In the genomic region with DNA sequence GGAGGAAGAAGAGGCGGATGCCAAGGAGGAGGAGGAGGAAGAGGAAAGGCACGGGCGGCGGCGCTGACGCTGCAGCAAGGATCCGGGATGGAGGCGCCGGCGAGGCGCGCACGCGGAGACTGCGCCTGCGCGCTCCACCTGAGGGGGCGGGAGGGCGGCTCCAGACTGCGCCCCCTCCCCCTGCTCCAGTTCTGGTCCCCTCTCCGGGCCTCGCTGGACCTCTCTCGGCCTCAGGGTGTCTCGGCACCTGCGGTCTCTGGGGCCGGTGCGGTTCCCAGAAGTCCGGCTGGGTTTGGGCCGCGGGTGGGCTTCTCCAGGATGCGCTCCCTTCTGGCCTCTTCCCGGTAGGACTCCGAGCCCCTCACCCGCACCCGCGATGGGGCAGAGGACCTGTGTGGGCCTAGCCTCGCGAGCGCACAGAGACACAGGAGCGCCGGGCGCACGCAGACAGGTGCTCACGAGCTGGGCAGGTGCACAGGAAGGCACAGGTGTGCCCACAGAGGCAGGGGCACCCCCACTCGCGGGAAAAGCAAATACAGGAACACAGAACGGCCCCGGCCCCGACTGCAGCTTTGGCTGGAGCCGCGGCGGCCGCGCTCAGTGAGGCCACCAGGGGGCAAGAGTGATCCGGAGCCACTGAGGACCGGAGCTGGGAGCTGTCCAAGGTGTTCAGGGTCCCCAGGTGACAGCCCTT, we compare ENCODE assay signal across 1 cellular context.
A peak's percentile ranks its signal among the peaks of the same experiment; 100 is the strongest.
TF ChIP-seq lines count a peak whose summit lies in the region.

A gene with protein sequence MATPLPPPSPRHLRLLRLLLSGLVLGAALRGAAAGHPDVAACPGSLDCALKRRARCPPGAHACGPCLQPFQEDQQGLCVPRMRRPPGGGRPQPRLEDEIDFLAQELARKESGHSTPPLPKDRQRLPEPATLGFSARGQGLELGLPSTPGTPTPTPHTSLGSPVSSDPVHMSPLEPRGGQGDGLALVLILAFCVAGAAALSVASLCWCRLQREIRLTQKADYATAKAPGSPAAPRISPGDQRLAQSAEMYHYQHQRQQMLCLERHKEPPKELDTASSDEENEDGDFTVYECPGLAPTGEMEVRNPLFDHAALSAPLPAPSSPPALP (minus strand): TSS at position 84 of the 694 bp plus-strand sequence. CDS start 188 bp downstream, outside the sequence.

TF ChIP-seq in K562, 482 proteins besides CTCF, POLR2A, EP300 and RAD21 (continued from another document and continues in another):
- TF ChIP-seq, protein P1, sequence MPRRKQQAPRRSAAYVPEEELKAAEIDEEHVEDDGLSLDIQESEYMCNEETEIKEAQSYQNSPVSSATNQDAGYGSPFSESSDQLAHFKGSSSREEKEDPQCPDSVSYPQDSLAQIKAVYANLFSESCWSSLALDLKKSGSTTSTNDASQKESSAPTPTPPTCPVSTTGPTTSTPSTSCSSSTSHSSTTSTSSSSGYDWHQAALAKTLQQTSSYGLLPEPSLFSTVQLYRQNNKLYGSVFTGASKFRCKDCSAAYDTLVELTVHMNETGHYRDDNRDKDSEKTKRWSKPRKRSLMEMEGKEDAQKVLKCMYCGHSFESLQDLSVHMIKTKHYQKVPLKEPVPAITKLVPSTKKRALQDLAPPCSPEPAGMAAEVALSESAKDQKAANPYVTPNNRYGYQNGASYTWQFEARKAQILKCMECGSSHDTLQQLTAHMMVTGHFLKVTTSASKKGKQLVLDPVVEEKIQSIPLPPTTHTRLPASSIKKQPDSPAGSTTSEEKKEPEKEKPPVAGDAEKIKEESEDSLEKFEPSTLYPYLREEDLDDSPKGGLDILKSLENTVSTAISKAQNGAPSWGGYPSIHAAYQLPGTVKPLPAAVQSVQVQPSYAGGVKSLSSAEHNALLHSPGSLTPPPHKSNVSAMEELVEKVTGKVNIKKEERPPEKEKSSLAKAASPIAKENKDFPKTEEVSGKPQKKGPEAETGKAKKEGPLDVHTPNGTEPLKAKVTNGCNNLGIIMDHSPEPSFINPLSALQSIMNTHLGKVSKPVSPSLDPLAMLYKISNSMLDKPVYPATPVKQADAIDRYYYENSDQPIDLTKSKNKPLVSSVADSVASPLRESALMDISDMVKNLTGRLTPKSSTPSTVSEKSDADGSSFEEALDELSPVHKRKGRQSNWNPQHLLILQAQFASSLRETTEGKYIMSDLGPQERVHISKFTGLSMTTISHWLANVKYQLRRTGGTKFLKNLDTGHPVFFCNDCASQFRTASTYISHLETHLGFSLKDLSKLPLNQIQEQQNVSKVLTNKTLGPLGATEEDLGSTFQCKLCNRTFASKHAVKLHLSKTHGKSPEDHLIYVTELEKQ (CRISPR knock-in tag; IDR thresholded peaks at IDR 0.05): no peak
- TF ChIP-seq KLF6 (CRISPR knock-in tag; IDR thresholded peaks at IDR 0.05; ENCODE audit: borderline replicate concordance) (no peak), EHMT2 (IDR thresholded peaks at IDR 0.05) (peak; percentile 98), SP1 (CRISPR knock-in tag; IDR thresholded peaks at IDR 0.05) (no peak; the same call in 1 of the 2 replicates), SIX5 (IDR thresholded peaks at IDR 0.05; ENCODE audit: borderline replicate concordance in 1 of 2, insufficient read depth in 1 of 2, low read depth in 1 of 2, low read length in 2 of 2) (no peak), HDAC8 (tag; IDR thresholded peaks at IDR 0.05) (0 out of 2 replicates have a peak, but pooled peaks have one; percentile 37), TAL1 (IDR thresholded peaks at IDR 0.05) (no peak), ZNF778 (CRISPR knock-in tag; IDR thresholded peaks at IDR 0.05) (no peak), YBX1 (IDR thresholded peaks at IDR 0.05) (no peak), RB1 (IDR thresholded peaks at IDR 0.05; ENCODE audit: low read depth) (0 out of 2 replicates have a peak, but pooled peaks have one; percentile 29), CEBPB (tag; IDR thresholded peaks at IDR 0.05) (no peak), TAF15 (IDR thresholded peaks at IDR 0.05; ENCODE audit: low read depth, low read length) (no peak), MTA2 (IDR thresholded peaks at IDR 0.05; ENCODE audit: low read depth) (no peak), ZBTB9 (CRISPR knock-in tag; IDR thresholded peaks at IDR 0.05) (no peak), ZNF384 (IDR thresholded peaks at IDR 0.05; ENCODE audit: low read depth, low read length) (peak; percentile 81), ZNF695 (CRISPR knock-in tag; IDR thresholded peaks at IDR 0.05) (no peak), E4F1 (CRISPR knock-in tag; IDR thresholded peaks at IDR 0.05; ENCODE audit: borderline replicate concordance) (no peak), FUS (optimal IDR thresholded peaks at IDR 0.05; ENCODE audit: low read depth, low read length) (no peak), KDM5B (IDR thresholded peaks at IDR 0.05; ENCODE audit: insufficient replicate concordance, low read depth, low read length) (no peak), HDGF (IDR thresholded peaks at IDR 0.05) (no peak), CCAR2 (IDR thresholded peaks at IDR 0.05; ENCODE audit: low read depth, low read length) (no peak), ESRRB (CRISPR knock-in tag; IDR thresholded peaks at IDR 0.05; ENCODE audit: borderline replicate concordance) (no peak), ZHX1 (conservative IDR thresholded peaks at IDR 0.05; ENCODE audit: low read length) (no peak), ZNF253 (CRISPR knock-in tag; conservative IDR thresholded peaks at IDR 0.05) (no peak), BDP1 (IDR thresholded peaks at IDR 0.05; ENCODE audit: insufficient read depth, insufficient read length) (no peak), MBD2 (IDR thresholded peaks at IDR 0.05; ENCODE audit: borderline replicate concordance, low read depth) (no peak), HNRNPL (IDR thresholded peaks at IDR 0.05; ENCODE audit: low read depth, low read length) (no peak), C11orf30 (IDR thresholded peaks at IDR 0.05; ENCODE audit: low read depth) (no peak), ZNF212 (CRISPR knock-in tag; IDR thresholded peaks at IDR 0.05) (no peak), ZNF717 (CRISPR knock-in tag; IDR thresholded peaks at IDR 0.05) (no peak), HMG20A (CRISPR knock-in tag; conservative IDR thresholded peaks at IDR 0.05) (no peak), BHLHE40 (IDR thresholded peaks at IDR 0.05; ENCODE audit: low read length) (no peak), CBX5 (IDR thresholded peaks at IDR 0.05; ENCODE audit: borderline replicate concordance, low read depth) (no peak), MAFK (IDR thresholded peaks at IDR 0.05; ENCODE audit: low read length) (no peak), SMARCC2 (IDR thresholded peaks at IDR 0.05; ENCODE audit: low read depth) (no peak), ZNF449 (CRISPR knock-in tag; IDR thresholded peaks at IDR 0.05) (no peak), DLX4 (CRISPR knock-in tag; IDR thresholded peaks at IDR 0.05) (no peak), ZNF239 (CRISPR knock-in tag; IDR thresholded peaks at IDR 0.05) (no peak), SUPT5H (IDR thresholded peaks at IDR 0.05) (no peak), SRSF9 (IDR thresholded peaks at IDR 0.05; ENCODE audit: borderline replicate concordance, low read depth, low read length) (no peak), XRCC3 (IDR thresholded peaks at IDR 0.05) (no peak), SPI1 (IDR thresholded peaks at IDR 0.05; ENCODE audit: borderline replicate concordance, low read depth, low read length) (peak; percentile 28; the same call in 1 of the 2 replicates), CBFA2T3 (IDR thresholded peaks at IDR 0.05) (no peak), UBTF (IDR thresholded peaks at IDR 0.05; ENCODE audit: borderline replicate concordance in 1 of 2, low read depth in 2 of 2, low read length in 2 of 2) (no peak), ZNF140 (CRISPR knock-in tag; IDR thresholded peaks at IDR 0.05) (no peak), POLR3A (IDR thresholded peaks at IDR 0.05; ENCODE audit: borderline replicate concordance, extremely low read depth, insufficient read depth, insufficient read length) (no peak), PHB (CRISPR knock-in tag; IDR thresholded peaks at IDR 0.05) (no peak), NCOA6 (IDR thresholded peaks at IDR 0.05) (no peak)
- TF ChIP-seq, protein P2, sequence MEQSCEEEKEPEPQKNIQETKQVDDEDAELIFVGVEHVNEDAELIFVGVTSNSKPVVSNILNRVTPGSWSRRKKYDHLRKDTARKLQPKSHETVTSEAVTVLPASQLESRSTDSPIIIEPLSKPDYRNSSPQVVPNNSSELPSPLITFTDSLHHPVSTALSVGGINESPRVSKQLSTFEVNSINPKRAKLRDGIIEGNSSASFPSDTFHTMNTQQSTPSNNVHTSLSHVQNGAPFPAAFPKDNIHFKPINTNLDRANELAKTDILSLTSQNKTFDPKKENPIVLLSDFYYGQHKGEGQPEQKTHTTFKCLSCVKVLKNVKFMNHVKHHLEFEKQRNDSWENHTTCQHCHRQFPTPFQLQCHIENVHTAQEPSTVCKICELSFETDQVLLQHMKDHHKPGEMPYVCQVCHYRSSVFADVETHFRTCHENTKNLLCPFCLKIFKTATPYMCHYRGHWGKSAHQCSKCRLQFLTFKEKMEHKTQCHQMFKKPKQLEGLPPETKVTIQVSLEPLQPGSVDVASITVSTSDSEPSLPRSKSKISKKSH (CRISPR knock-in tag; IDR thresholded peaks at IDR 0.05): no peak
